8 cellular contexts compared by ENCODE assay signal in the genomic region with DNA sequence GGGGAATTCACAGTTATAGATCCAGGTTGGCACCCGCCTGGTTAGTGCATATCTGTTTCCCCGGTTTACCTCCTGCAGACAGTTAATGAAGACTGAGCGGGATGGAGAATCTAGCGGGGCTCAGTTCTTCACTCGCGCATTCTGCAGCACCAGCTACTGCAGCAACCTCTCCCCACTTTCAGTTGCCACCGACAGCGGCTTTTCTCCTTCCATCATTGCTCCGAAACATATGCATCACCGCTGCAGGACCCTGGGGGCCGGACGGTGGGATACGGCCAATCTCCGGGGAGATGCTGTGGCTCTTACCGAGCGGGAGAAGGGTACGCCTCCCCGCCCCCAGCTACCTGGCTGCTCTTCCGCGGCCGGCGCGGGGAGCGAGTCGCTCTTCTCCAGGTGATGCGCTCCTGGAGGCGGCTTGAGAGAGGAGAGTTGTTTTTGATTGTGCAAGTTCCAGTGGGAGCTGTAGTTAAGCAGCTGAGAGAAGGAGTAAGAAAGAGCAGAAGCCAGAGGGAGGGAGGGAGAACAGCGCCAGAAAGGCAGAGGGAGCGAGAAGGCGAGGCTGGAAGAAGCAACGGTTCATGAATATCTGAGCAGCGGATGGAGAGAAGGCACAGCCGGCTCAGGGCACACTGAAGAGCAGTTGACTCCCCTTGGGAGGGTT. TPM values are rescaled to one million over a fixed set of nuclear protein-coding genes. Genes with fewer than 3 reads are reported as not detected.
DNase-seq lines count a peak whose midpoint lies in the region; ATAC-seq and TF ChIP-seq lines count a peak whose summit lies in the region.

A gene (minus strand): TSS at position 642 of the 661 bp plus-strand sequence. CDS start 652 bp downstream, outside the sequence.

- H3K9ac ChIP-seq in Karpas-422 (ENCODE audit: low read length) (no peak within 1 kb of the TSS), mesendoderm (ENCODE audit: low read length) (no peak within 1 kb of the TSS)

- H3K4me2 ChIP-seq in Karpas-422 (ENCODE audit: low read depth, low read length, poor library complexity, severe bottlenecking) = peak within 1 kb of the TSS; percentile 35
- peak within 1 kb of the TSS; percentile 44 for H3K4me2 ChIP-seq in mesendoderm (ENCODE audit: low read length)

- H3K79me1 ChIP-seq in mesendoderm (ENCODE audit: low read length) = no peaks in the 10 kb centered on the region

- no peak within 1 kb of the TSS for H2AFZ ChIP-seq in Karpas-422 (ENCODE audit: low read length)

- TF ChIP-seq POLR2A in erythroblast (IDR thresholded peaks at IDR 0.05; ENCODE audit: low read length) = no peak

- no CpG with 5 or more reads among the region's 33 CpGs for WGBS in mesendoderm (ENCODE audit: extremely low coverage, insufficient coverage, low lambda C conversion rate)

- H4K5ac ChIP-seq in mesendoderm (ENCODE audit: low read length) = no peak within 1 kb of the TSS

- no peak within 1 kb of the TSS for H2BK5ac ChIP-seq in mesendoderm (ENCODE audit: low read length)

- H2BK15ac ChIP-seq in mesendoderm (replicated peaks; ENCODE audit: low read depth) = no peak within 1 kb of the TSS

- ATAC-seq in stimulated activated naive CD8-positive, alpha-beta T cell treated with anti-CD3 and anti-CD28 coated beads, Interleukin-15, amount 100 ng/mL, for 72 hours = peak; percentile 82
- no peak for ATAC-seq in HG02870 (IDR thresholded peaks at IDR 0.05; ENCODE audit: unreplicated experiment)

- peaks cover 38% of the 10 kb centered on the region for H3K4me1 Mint-ChIP-seq in stimulated activated naive CD8-positive, alpha-beta T cell treated with anti-CD3 and anti-CD28 coated beads, Interleukin-15, amount 100 ng/mL, for 72 hours

- H3K4me3 ChIP-seq in Karpas-422 (ENCODE audit: low read length) (peak within 1 kb of the TSS; percentile 28; the same call in 1 of the 2 replicates), mesendoderm (ENCODE audit: low read length) (no peak within 1 kb of the TSS)

- H3K27me3 Mint-ChIP-seq in stimulated activated naive CD8-positive, alpha-beta T cell treated with anti-CD3 and anti-CD28 coated beads, Interleukin-15, amount 100 ng/mL, for 72 hours = peaks cover 19% of the 10 kb centered on the region

- no peaks in the 10 kb centered on the region for H4K20me1 ChIP-seq in Karpas-422 (ENCODE audit: insufficient read depth, low read depth, low read length)

- no peak within 1 kb of the TSS for H3K18ac ChIP-seq in mesendoderm (ENCODE audit: low read length)

- no peak within 1 kb of the TSS for H3K27ac ChIP-seq in Karpas-422 (ENCODE audit: low read length)
- no peak within 1 kb of the TSS for H3K27ac ChIP-seq in mesendoderm (ENCODE audit: low read depth, low read length)

- H2AK5ac ChIP-seq in mesendoderm (ENCODE audit: low read length) = no peak within 1 kb of the TSS

- no peak within 1 kb of the TSS for H4K8ac ChIP-seq in mesendoderm (ENCODE audit: low read depth, low read length)

- H3K9me3 Mint-ChIP-seq in stimulated activated naive CD8-positive, alpha-beta T cell treated with anti-CD3 and anti-CD28 coated beads, Interleukin-15, amount 100 ng/mL, for 72 hours = peaks cover 7 to 8% of the 10 kb centered on the region in 2 donors

- DNase-seq in DMS 273 (lab: John Stamatoyannopoulos, UW; ENCODE audit: unreplicated experiment) (peak; percentile 60), Karpas-422 (no peak), activated T-cell treated with anti-CD3 and anti-CD28 coated beads for 4 hours (peak; percentile 7), erythroblast (lab: John Stamatoyannopoulos, UW) (peak; percentile 71 to 79), mesendoderm (peak; percentile 62), epidermal melanocyte (ENCODE audit: insufficient read length, low spot score) (no peak)
- DNase-seq in stimulated activated naive CD8-positive, alpha-beta T cell treated with anti-CD3 and anti-CD28 coated beads, Interleukin-15, amount 100 ng/mL, for 72 hours = peak; percentile 27 to 32

- H3K27me3 ChIP-seq in Karpas-422 (ENCODE audit: low read length) = no peaks in the 10 kb centered on the region
- no peaks in the 10 kb centered on the region for H3K27me3 ChIP-seq in mesendoderm (ENCODE audit: insufficient read depth, low read length, poor library complexity)

- no peak within 1 kb of the TSS for H3K23ac ChIP-seq in mesendoderm (ENCODE audit: low read length)

- H3K36me3 ChIP-seq in Karpas-422 (ENCODE audit: insufficient read depth, low read length) (no peaks in the 10 kb centered on the region), mesendoderm (ENCODE audit: control insufficient read depth, insufficient read depth, low read length) (no peaks in the 10 kb centered on the region)

- H3K4me1 ChIP-seq in Karpas-422 (ENCODE audit: low read length) (peaks cover 3% of the 10 kb centered on the region), mesendoderm (ENCODE audit: control insufficient read depth, low read depth, low read length) (no peaks in the 10 kb centered on the region)

- H3K4ac ChIP-seq in mesendoderm (ENCODE audit: low read depth, low read length) = no peak within 1 kb of the TSS

- no peak within 1 kb of the TSS for H2BK120ac ChIP-seq in mesendoderm (ENCODE audit: low read depth, low read length)

- H3K9me3 ChIP-seq in Karpas-422 (ENCODE audit: low read length) = no peaks in the 10 kb centered on the region

- H3K4me3 Mint-ChIP-seq in stimulated activated naive CD8-positive, alpha-beta T cell treated with anti-CD3 and anti-CD28 coated beads, Interleukin-15, amount 100 ng/mL, for 72 hours = peak within 1 kb of the TSS; percentile 84 to 89

- no peaks in the 10 kb centered on the region for H3K9me2 ChIP-seq in Karpas-422 (replicated peaks; ENCODE audit: insufficient read depth, low read length)

- H3K27ac Mint-ChIP-seq in stimulated activated naive CD8-positive, alpha-beta T cell treated with anti-CD3 and anti-CD28 coated beads, Interleukin-15, amount 100 ng/mL, for 72 hours = peak within 1 kb of the TSS in 1 of 2 donors; percentile 92

- no peak within 1 kb of the TSS for H3K56ac ChIP-seq in mesendoderm (ENCODE audit: low read length)

- H3K79me2 ChIP-seq in Karpas-422 (ENCODE audit: low read length) (no peaks in the 10 kb centered on the region), mesendoderm (ENCODE audit: control insufficient read depth, insufficient read depth, low read length) (no peaks in the 10 kb centered on the region)

RNA-seq across cellular contexts. Expression of the gene that starts here (rescaled TPM):
- total RNA-seq in Karpas-422 (2014; rRNA removed; shearing (Covaris generic); ENCODE audit: low replicate concordance) = 2.4 and 5.2 TPM in 2 replicates
- polyA plus RNA-seq in mesendoderm (2013, experiment 1 of 2) = 5.2 TPM
- polyA plus RNA-seq in mesendoderm (2013, experiment 2 of 2) = 5.1 TPM

Comparison
In these comparisons a context has a peak if more than half of its experiments do, and no peak if none do; other contexts are left out.
1. DNase-seq: peak in DMS 273 (single experiment), activated T-cell treated with anti-CD3 and anti-CD28 coated beads for 4 hours (single experiment), erythroblast (2 of 2), mesendoderm (single experiment) and stimulated activated naive CD8-positive, alpha-beta T cell treated with anti-CD3 and anti-CD28 coated beads, Interleukin-15, amount 100 ng/mL, for 72 hours (2 of 2); none in Karpas-422 (single experiment) and epidermal melanocyte (single experiment).